ENCODE assay signal across 2 cellular contexts in genomic region chr22:30582788-30583575, GRCh38.
TF ChIP-seq lines count a peak whose summit lies in the region.

No MANE protein-coding gene starts in this region.

TF ChIP-seq in IMR-90, 13 proteins besides CTCF, POLR2A, EP300 and RAD21:
- TF ChIP-seq MAFK (IDR thresholded peaks at IDR 0.05; ENCODE audit: low read depth, low read length) (no peak), CHD1 (IDR thresholded peaks at IDR 0.05; ENCODE audit: low read depth, low read length) (no peak)

TF ChIP-seq in endothelial cell of umbilical vein, 7 proteins besides CTCF, POLR2A, EP300 and RAD21:
- TF ChIP-seq GATA2 (IDR thresholded peaks at IDR 0.05; ENCODE audit: insufficient read depth, insufficient read length, low read depth, low read length) (no peak), EZH2 (IDR thresholded peaks at IDR 0.05; ENCODE audit: borderline replicate concordance, low read depth, low read length, severe bottlenecking) (no peak), FOS (IDR thresholded peaks at IDR 0.05; ENCODE audit: borderline replicate concordance, insufficient read depth, low read length) (no peak), JUN (IDR thresholded peaks at IDR 0.05; ENCODE audit: borderline replicate concordance, insufficient read depth, insufficient read length, low read depth) (no peak), MAX (IDR thresholded peaks at IDR 0.05; ENCODE audit: insufficient read depth, insufficient read length) (no peak), POLR2AphosphoS5 (IDR thresholded peaks at IDR 0.05; ENCODE audit: insufficient read depth, low read depth, low read length) (no peak), MYC (IDR thresholded peaks at IDR 0.05; ENCODE audit: low read depth, low read length) (no peak)
